Comparison of ENCODE assay signal across 8 cellular contexts in the genomic region with DNA sequence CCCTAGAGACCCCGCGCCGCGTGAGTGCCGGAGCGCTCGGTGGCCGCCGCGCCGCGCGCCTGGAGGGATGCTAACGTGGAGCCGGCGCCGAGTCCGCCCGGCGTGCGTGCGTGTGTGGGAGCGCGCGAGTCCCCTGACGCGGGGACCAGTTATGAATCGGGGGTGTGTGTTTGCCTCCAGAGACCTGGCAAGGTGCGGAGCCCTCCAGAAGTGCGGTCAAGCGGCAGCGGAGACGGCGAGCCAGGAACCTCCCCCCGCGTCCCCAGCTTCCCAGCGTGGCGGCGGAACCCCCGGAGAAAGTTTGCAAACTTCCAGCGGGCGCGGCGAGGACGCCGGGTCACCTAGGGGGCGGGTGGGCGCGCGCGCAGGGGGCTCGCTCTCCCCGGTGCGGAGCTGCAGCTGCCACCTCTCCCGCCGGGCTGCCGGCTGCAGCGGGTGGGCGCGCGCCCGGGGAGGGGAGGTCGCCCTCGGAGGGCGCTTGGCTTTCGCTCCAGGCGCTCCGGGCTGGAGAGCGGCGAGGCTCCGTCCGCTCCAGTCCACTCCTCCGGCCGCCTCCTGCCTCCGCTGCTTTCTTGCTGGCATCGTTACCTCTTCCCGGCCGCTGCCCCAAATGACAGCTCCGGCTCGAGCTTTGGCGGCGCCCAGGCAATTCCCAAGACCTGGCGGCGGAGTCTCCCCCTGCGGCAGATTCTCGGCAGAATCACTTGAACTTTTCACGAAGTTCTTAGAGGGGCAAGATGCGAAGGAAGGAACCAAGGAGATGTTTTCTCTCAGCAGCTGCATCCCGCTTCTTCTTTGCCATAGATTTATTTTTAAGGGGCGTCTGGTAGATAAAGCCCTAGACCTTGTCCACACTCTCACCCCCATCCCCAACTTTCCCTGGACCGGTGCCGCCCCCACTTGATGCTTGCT. TPM values are rescaled to one million over a fixed set of nuclear protein-coding genes. Genes with fewer than 3 reads are reported as not detected.
A peak's percentile ranks its signal among the peaks of the same experiment; 100 is the strongest.
DNase-seq lines count a peak whose midpoint lies in the region; ATAC-seq and TF ChIP-seq lines count a peak whose summit lies in the region.

No MANE protein-coding gene starts in this region.

- H3K36me3 Mint-ChIP-seq in memory B cell, result no peaks in the 10 kb centered on the region

- H3K27ac ChIP-seq in PC-9 (peak overlapping the region; percentile 66), dorsolateral prefrontal cortex (peak overlapping the region in 56 of 59 donors; percentile 27 to 97 (median 88)), tibial artery (peak overlapping the region; percentile 77 to 81)

- H3K27me3 Mint-ChIP-seq in memory B cell, result peaks cover 26% of the 10 kb centered on the region

- peaks cover 22% of the 10 kb centered on the region for H3F3A ChIP-seq in PC-9 (ENCODE audit: insufficient read depth, low read depth)

- POLR2A ChIA-PET in PC-9 (lab: Charles Lee; ENCODE audit: unreplicated experiment), result no interaction called here

- peak overlapping the region; percentile 63; the same call in 1 of the 2 replicates for H3K4me3 ChIP-seq in PC-9
- H3K4me3 ChIP-seq in dorsolateral prefrontal cortex, result peak overlapping the region; percentile 50 to 90 (median 73)
- peak overlapping the region; percentile 76 to 77 for H3K4me3 ChIP-seq in tibial artery

- peak overlapping the region; percentile 80; the same call in 1 of the 2 replicates for H2AFZ ChIP-seq in PC-9

- no peaks in the 10 kb centered on the region for H3K79me2 ChIP-seq in PC-9 (ENCODE audit: low read depth)

- H3K4me3 Mint-ChIP-seq in memory B cell, result peak overlapping the region; percentile 90

- BruUV-seq in PC-9 (replicated peaks; lab: Mats Ljungman, UMichigan), result no TSS peak

- peak overlapping the region; percentile 83 for H3K27ac Mint-ChIP-seq in memory B cell

- peaks cover 5% of the 10 kb centered on the region; the same call in 1 of the 2 replicates for H3K9me2 ChIP-seq in PC-9 (ENCODE audit: insufficient read depth)

- CTCF ChIA-PET in PC-9 (lab: Charles Lee), result no interaction called here

- peaks cover 12% of the 10 kb centered on the region for H3K4me1 ChIP-seq in PC-9 (replicated peaks; ENCODE audit: insufficient read depth)
- peaks cover 0 to 35% (median 21%) of the 10 kb centered on the region in 4 donors for H3K4me1 ChIP-seq in tibial artery

- intact Hi-C loops in PC-9 (cut with micrococcal nuclease; ENCODE audit: unreplicated experiment) (no loop called here), dorsolateral prefrontal cortex (cut with DNase I) (loop anchor here (2.0 to 10.0 kb wide), 4 partner anchors 65 to 275 kb away; no protein-coding TSS in a partner anchor), tibial artery (cut with DNase I; ENCODE audit: low total_unique reads) (loop anchor here (10.0 kb wide), 2 partner anchors 215 to 745 kb away; a partner anchor contains a TSS)

- H4K20me1 ChIP-seq in PC-9 (ENCODE audit: insufficient read depth), result no peaks in the 10 kb centered on the region

- H3K27me3 ChIP-seq in PC-9 (ENCODE audit: insufficient read depth, low read depth) (no peaks in the 10 kb centered on the region), dorsolateral prefrontal cortex (peaks cover 0 to 33% (median 4%) of the 10 kb centered on the region in 45 donors), tibial artery (no peaks in the 10 kb centered on the region)

- H3K36me3 ChIP-seq in PC-9 (ENCODE audit: low read depth), result no peaks in the 10 kb centered on the region
- no peaks in the 10 kb centered on the region for H3K36me3 ChIP-seq in tibial artery

- H3K4me2 ChIP-seq in PC-9, result peak overlapping the region; percentile 84

- peak; percentile 22 for ATAC-seq in memory B cell (ENCODE audit: low read depth)

- peak; percentile 59 for DNase-seq in activated CD8-positive, alpha-beta memory T cell treated with anti-CD3 and anti-CD28 coated beads for 24 hours
- no peak for DNase-seq in activated CD8-positive, alpha-beta memory T cell treated with anti-CD3 and anti-CD28 coated beads, Interleukin-2, amount 50 U/mL, for 4 hours
- DNase-seq in PC-9 (no peak), dorsolateral prefrontal cortex (peak in 6 of 10 donors; percentile 21 to 69 (median 45)), memory B cell (ENCODE audit: low spot score in 2 of 2) (peak; percentile 5 to 27), tibial artery (peak; percentile 60 to 80), UCSD-AML1 (lab: John Stamatoyannopoulos, UW; ENCODE audit: unreplicated experiment) (no peak), GF-D8 (lab: John Stamatoyannopoulos, UW) (no peak)

- H3K9me3 ChIP-seq in PC-9 (ENCODE audit: insufficient read depth, low read depth) (no peaks in the 10 kb centered on the region), tibial artery (no peaks in the 10 kb centered on the region)

- TF ChIP-seq CTCF in PC-9 (conservative IDR thresholded peaks at IDR 0.05) (no peak), dorsolateral prefrontal cortex (IDR thresholded peaks at IDR 0.05 in 54 of 56, conservative IDR thresholded peaks at IDR 0.05 in 2 of 56; ENCODE audit: low read depth in 1 of 56, partially characterized antibody in 56 of 56) (peak in 4 of 56 donors; percentile 14 to 30 (median 20)), tibial artery (IDR thresholded peaks at IDR 0.05) (no peak)

- peaks cover 25% of the 10 kb centered on the region for H3K4me1 Mint-ChIP-seq in memory B cell

- no peaks in the 10 kb centered on the region for H3K9me3 Mint-ChIP-seq in memory B cell

RNA-seq across cellular contexts. Expression of a gene that starts 2.3 kb away (rescaled TPM):
- total RNA-seq in PC-9 (2021) (1.0 and 2.1 TPM in 2 replicates), dorsolateral prefrontal cortex (100 to 1,000 TPM in 1 of 120 experiments, 10 to 100 TPM in 117, 1 to 10 TPM in 2; 9.6 to 127 (median 30.7) TPM)

Comparison
In these comparisons a context has a peak if more than half of its experiments do, and no peak if none do; other contexts are left out.
1. DNase-seq: peak in activated CD8-positive, alpha-beta memory T cell treated with anti-CD3 and anti-CD28 coated beads for 24 hours (single experiment), dorsolateral prefrontal cortex (6 of 10), memory B cell (2 of 2) and tibial artery (2 of 2); none in activated CD8-positive, alpha-beta memory T cell treated with anti-CD3 and anti-CD28 coated beads, Interleukin-2, amount 50 U/mL, for 4 hours (single experiment), PC-9 (0 of 2), UCSD-AML1 (single experiment) and GF-D8 (single experiment).
2. Peak in every context shown above with its lines, with median percentiles within 50 percentile points of each other: H3K27ac ChIP-seq and H3K4me3 ChIP-seq.